In genomic region chr3:72996473-72997333, GRCh38 we compare ENCODE assay signal across 8 cellular contexts. TPM values are rescaled to one million over a fixed set of nuclear protein-coding genes. Genes with fewer than 3 reads are reported as not detected.
DNase-seq lines count a peak whose midpoint lies in the region; ATAC-seq and TF ChIP-seq lines count a peak whose summit lies in the region.

A gene with protein sequence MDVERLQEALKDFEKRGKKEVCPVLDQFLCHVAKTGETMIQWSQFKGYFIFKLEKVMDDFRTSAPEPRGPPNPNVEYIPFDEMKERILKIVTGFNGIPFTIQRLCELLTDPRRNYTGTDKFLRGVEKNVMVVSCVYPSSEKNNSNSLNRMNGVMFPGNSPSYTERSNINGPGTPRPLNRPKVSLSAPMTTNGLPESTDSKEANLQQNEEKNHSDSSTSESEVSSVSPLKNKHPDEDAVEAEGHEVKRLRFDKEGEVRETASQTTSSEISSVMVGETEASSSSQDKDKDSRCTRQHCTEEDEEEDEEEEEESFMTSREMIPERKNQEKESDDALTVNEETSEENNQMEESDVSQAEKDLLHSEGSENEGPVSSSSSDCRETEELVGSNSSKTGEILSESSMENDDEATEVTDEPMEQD (plus strand): TSS chr3:72996811. CDS start chr3:72997038, 227 bp downstream.

- H3K4me2 ChIP-seq in mesendoderm (ENCODE audit: low read length): peak within 1 kb of the TSS; percentile 77

- H2AK5ac ChIP-seq in mesendoderm (ENCODE audit: low read length): peak within 1 kb of the TSS; percentile 91

- no peaks in the 10 kb centered on the region for H3K9me3 Mint-ChIP-seq in CD8-positive, alpha-beta T cell
- no peaks in the 10 kb centered on the region for H3K9me3 Mint-ChIP-seq in effector memory CD8-positive, alpha-beta T cell

- POLR2A ChIA-PET in CD8-positive, alpha-beta T cell (lab: Charles Lee): interaction anchor here (0.9 to 1.0 kb wide), 3 partner anchors 146 to 549 kb away, joined by 3 read pairs; partner anchors contain the start of gene SHQ1

- H3K9ac ChIP-seq in mesendoderm (ENCODE audit: low read length): peak within 1 kb of the TSS; percentile 99

- peak within 1 kb of the TSS; percentile 93 for H3K4ac ChIP-seq in mesendoderm (ENCODE audit: low read depth, low read length)

- H3K9me3 ChIP-seq in CD8-positive, alpha-beta T cell (ENCODE audit: low read length): no peaks in the 10 kb centered on the region

- H3K79me1 ChIP-seq in mesendoderm (ENCODE audit: low read length): no peaks in the 10 kb centered on the region

- peak within 1 kb of the TSS; percentile 98 for H3K56ac ChIP-seq in mesendoderm (ENCODE audit: low read length)

- ATAC-seq in CD8-positive, alpha-beta T cell: peak; percentile 87
- ATAC-seq in GM19395 (IDR thresholded peaks at IDR 0.05; ENCODE audit: unreplicated experiment) (peak; percentile 88), HG03558 (IDR thresholded peaks at IDR 0.05; ENCODE audit: extremely low read depth, unreplicated experiment) (peak; percentile 81)
- peak; percentile 89 for ATAC-seq in effector memory CD8-positive, alpha-beta T cell (replicated peaks)

- peaks cover 7% of the 10 kb centered on the region for H3K36me3 ChIP-seq in CD8-positive, alpha-beta T cell (ENCODE audit: insufficient read depth, low read length)
- no peaks in the 10 kb centered on the region for H3K36me3 ChIP-seq in mesendoderm (ENCODE audit: control insufficient read depth, insufficient read depth, low read length)

- no CpG with 5 or more reads among the region's 75 CpGs for WGBS in mesendoderm (ENCODE audit: extremely low coverage, insufficient coverage, low lambda C conversion rate)

- H3K4me3 ChIP-seq in CD8-positive, alpha-beta T cell (ENCODE audit: low read depth, low read length): peak within 1 kb of the TSS; percentile 96
- peak within 1 kb of the TSS; percentile 99 for H3K4me3 ChIP-seq in mesendoderm (ENCODE audit: low read length)

- H2BK5ac ChIP-seq in mesendoderm (ENCODE audit: low read length): peak within 1 kb of the TSS; percentile 89

- H3K27me3 ChIP-seq in CD8-positive, alpha-beta T cell (ENCODE audit: insufficient read depth, low read length): no peaks in the 10 kb centered on the region
- no peaks in the 10 kb centered on the region for H3K27me3 ChIP-seq in mesendoderm (ENCODE audit: insufficient read depth, low read length, poor library complexity)

- H3K27ac ChIP-seq in CD8-positive, alpha-beta T cell (ENCODE audit: low read depth, low read length): peak within 1 kb of the TSS; percentile 89
- peak within 1 kb of the TSS; percentile 99 for H3K27ac ChIP-seq in mesendoderm (ENCODE audit: low read depth, low read length)

- peak within 1 kb of the TSS; percentile 100 for H3K18ac ChIP-seq in mesendoderm (ENCODE audit: low read length)

- peaks cover 46% of the 10 kb centered on the region for H3K4me1 Mint-ChIP-seq in CD8-positive, alpha-beta T cell (ENCODE audit: low read depth)
- peaks cover 29 to 36% of the 10 kb centered on the region in 2 donors for H3K4me1 Mint-ChIP-seq in effector memory CD8-positive, alpha-beta T cell (ENCODE audit: low read depth in 2 of 2)

- peak within 1 kb of the TSS; percentile 90 for H3K27ac Mint-ChIP-seq in CD8-positive, alpha-beta T cell
- peak within 1 kb of the TSS; percentile 32 to 85 for H3K27ac Mint-ChIP-seq in effector memory CD8-positive, alpha-beta T cell

- no peaks in the 10 kb centered on the region for H3K27me3 Mint-ChIP-seq in CD8-positive, alpha-beta T cell (ENCODE audit: low read depth)
- H3K27me3 Mint-ChIP-seq in effector memory CD8-positive, alpha-beta T cell: no peaks in the 10 kb centered on the region

- H4K5ac ChIP-seq in mesendoderm (ENCODE audit: low read length): no peak within 1 kb of the TSS

- H3K4me1 ChIP-seq in CD8-positive, alpha-beta T cell (ENCODE audit: insufficient read depth, low read length): peaks cover 44% of the 10 kb centered on the region
- H3K4me1 ChIP-seq in mesendoderm (ENCODE audit: control insufficient read depth, low read depth, low read length): no peaks in the 10 kb centered on the region

- peak within 1 kb of the TSS; percentile 91 for H4K8ac ChIP-seq in mesendoderm (ENCODE audit: low read depth, low read length)

- H2BK120ac ChIP-seq in mesendoderm (ENCODE audit: low read depth, low read length): peak within 1 kb of the TSS; percentile 78

- CTCF ChIA-PET in CD8-positive, alpha-beta T cell (lab: Charles Lee): interaction anchor here (1.1 to 1.7 kb wide), 3 partner anchors 31 to 61 kb away, joined by 3 to 6 read pairs (median 4); no protein-coding TSS in a partner anchor

- peaks cover 46% of the 10 kb centered on the region for H3K79me2 ChIP-seq in mesendoderm (ENCODE audit: control insufficient read depth, insufficient read depth, low read length)

- H3K36me3 Mint-ChIP-seq in CD8-positive, alpha-beta T cell: peaks cover 35% of the 10 kb centered on the region
- H3K36me3 Mint-ChIP-seq in effector memory CD8-positive, alpha-beta T cell (ENCODE audit: insufficient read depth): peaks cover 37% of the 10 kb centered on the region

- DNase-seq in CD8-positive, alpha-beta T cell: peak; percentile 83 to 94 (median 91)
- DNase-seq in NK-92 (lab: John Stamatoyannopoulos, UW; ENCODE audit: unreplicated experiment) (peak; percentile 36), mesendoderm (peak; percentile 95)
- DNase-seq in activated CD8-positive, alpha-beta memory T cell treated with anti-CD3 and anti-CD28 coated beads for 4 hours (ENCODE audit: low read depth in 2 of 2): peak; percentile 77 to 85
- DNase-seq in effector memory CD8-positive, alpha-beta T cell: peak; percentile 90 to 94 (median 93)
- DNase-seq in stimulated activated CD8-positive, alpha-beta memory T cell treated with anti-CD3 and anti-CD28 coated beads, Interleukin-15, amount 100 ng/mL, for 1 hour (ENCODE audit: low read depth): peak; percentile 76

- no peak for TF ChIP-seq CTCF in CD8-positive, alpha-beta T cell (IDR thresholded peaks at IDR 0.05)

- intact Hi-C loops in CD8-positive, alpha-beta T cell (cut with DNase I, micrococcal nuclease): loop anchor here (1.0 to 10.0 kb wide), 7 partner anchors 58 to 1414 kb away; partner anchors contain the start of genes SHQ1 (in 2 of the 2), EIF4E3 (in 1 of the 2), FOXP1 (in 1 of the 2) and RYBP (in 1 of the 2)

- H3K4me3 Mint-ChIP-seq in CD8-positive, alpha-beta T cell: peak within 1 kb of the TSS; percentile 86
- H3K4me3 Mint-ChIP-seq in effector memory CD8-positive, alpha-beta T cell: peak within 1 kb of the TSS; percentile 82 to 87

- H2BK15ac ChIP-seq in mesendoderm (replicated peaks; ENCODE audit: low read depth): no peak within 1 kb of the TSS

- H3K23ac ChIP-seq in mesendoderm (ENCODE audit: low read length): peak within 1 kb of the TSS; percentile 45

RNA-seq across cellular contexts. Expression of the gene that starts here (rescaled TPM):
- total RNA-seq in CD8-positive, alpha-beta T cell: 10 to 100 TPM; 77.7 to 80.4 TPM
- polyA plus RNA-seq in mesendoderm (2013, experiment 1 of 2): 63.4 TPM
- 61.6 TPM for polyA plus RNA-seq in mesendoderm (2013, experiment 2 of 2)

Comparison
In these comparisons a context has a peak if more than half of its experiments do, and no peak if none do; other contexts are left out.
1. Peak in every context shown above with its lines: DNase-seq, ATAC-seq, H3K4me3 ChIP-seq and H3K27ac ChIP-seq.
2. DNase-seq: peak in every context shown above with its lines; median percentile 95 in mesendoderm; 93 in effector memory CD8-positive, alpha-beta T cell; 91 in CD8-positive, alpha-beta T cell; 81 in activated CD8-positive, alpha-beta memory T cell treated with anti-CD3 and anti-CD28 coated beads for 4 hours; 76 in stimulated activated CD8-positive, alpha-beta memory T cell treated with anti-CD3 and anti-CD28 coated beads, Interleukin-15, amount 100 ng/mL, for 1 hour; 36 in NK-92.